2 cellular contexts compared by ENCODE assay signal in the genomic region with DNA sequence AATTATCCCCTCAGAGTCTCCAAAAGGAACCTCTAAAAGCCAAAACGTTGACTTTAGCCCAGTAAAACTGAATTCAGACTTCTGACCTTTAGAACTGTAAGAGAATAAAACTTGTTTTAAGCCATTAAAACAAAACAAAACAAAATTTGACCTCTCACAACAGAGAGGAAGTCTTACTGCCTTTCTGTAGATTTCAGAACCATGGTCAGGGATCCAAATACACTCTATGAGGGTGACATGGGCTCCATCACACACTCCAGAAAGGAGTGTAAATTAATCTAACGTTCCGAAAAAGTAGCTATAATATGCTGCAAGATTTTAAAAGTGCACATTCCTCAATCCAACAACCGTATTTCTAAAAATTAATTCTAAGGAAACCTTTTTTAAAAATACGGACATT.
A peak's percentile ranks its signal among the peaks of the same experiment; 100 is the strongest.
TF ChIP-seq lines count a peak whose summit lies in the region.

No MANE protein-coding gene starts in this region.

TF ChIP-seq in HepG2, 621 proteins besides CTCF, POLR2A, EP300 and RAD21:
- TF ChIP-seq MIER2 (CRISPR knock-in tag; IDR thresholded peaks at IDR 0.05) = 0 out of 2 replicates have a peak, but pooled peaks have one; percentile 41
- TF ChIP-seq, protein P1, sequence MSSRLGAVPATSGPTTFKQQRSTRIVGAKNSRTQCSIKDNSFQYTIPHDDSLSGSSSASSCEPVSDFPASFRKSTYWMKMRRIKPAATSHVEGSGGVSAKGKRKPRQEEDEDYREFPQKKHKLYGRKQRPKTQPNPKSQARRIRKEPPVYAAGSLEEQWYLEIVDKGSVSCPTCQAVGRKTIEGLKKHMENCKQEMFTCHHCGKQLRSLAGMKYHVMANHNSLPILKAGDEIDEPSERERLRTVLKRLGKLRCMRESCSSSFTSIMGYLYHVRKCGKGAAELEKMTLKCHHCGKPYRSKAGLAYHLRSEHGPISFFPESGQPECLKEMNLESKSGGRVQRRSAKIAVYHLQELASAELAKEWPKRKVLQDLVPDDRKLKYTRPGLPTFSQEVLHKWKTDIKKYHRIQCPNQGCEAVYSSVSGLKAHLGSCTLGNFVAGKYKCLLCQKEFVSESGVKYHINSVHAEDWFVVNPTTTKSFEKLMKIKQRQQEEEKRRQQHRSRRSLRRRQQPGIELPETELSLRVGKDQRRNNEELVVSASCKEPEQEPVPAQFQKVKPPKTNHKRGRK (CRISPR knock-in tag; IDR thresholded peaks at IDR 0.05) = no peak
- peak in 1 of 2 experiments; percentile 86; a peak in 3 of 4 replicates for TF ChIP-seq REST (IDR thresholded peaks at IDR 0.05; ENCODE audit: borderline replicate concordance in 1 of 2, low read depth in 1 of 2, low read length in 2 of 2)
TF ChIP-seq in HepG2: peak in this region for 2.

TF ChIP-seq in H1, 55 proteins besides CTCF, POLR2A, EP300 and RAD21:
- TF ChIP-seq RBBP5 (IDR thresholded peaks at IDR 0.05; ENCODE audit: borderline replicate concordance, low read depth, low read length) (no peak), KDM1A (IDR thresholded peaks at IDR 0.05; ENCODE audit: borderline replicate concordance, low read length) (no peak), ATF3 (IDR thresholded peaks at IDR 0.05; ENCODE audit: insufficient read depth, low read depth, low read length) (no peak), SUZ12 (IDR thresholded peaks at IDR 0.05; ENCODE audit: low read length) (no peak), BRCA1 (IDR thresholded peaks at IDR 0.05; ENCODE audit: low read depth, low read length) (no peak), GTF2F1 (IDR thresholded peaks at IDR 0.05; ENCODE audit: borderline replicate concordance, low read depth, low read length) (no peak), ZNF274 (IDR thresholded peaks at IDR 0.05; ENCODE audit: borderline replicate concordance, extremely low read depth, low read length) (no peak), RFX5 (IDR thresholded peaks at IDR 0.05; ENCODE audit: borderline replicate concordance, low read depth, low read length) (no peak), TBP (IDR thresholded peaks at IDR 0.05; ENCODE audit: low read depth, low read length) (no peak), SP4 (IDR thresholded peaks at IDR 0.05; ENCODE audit: low read length) (no peak), POLR2AphosphoS5 (IDR thresholded peaks at IDR 0.05; ENCODE audit: low read depth, low read length) (no peak), TAF7 (optimal IDR thresholded peaks at IDR 0.05; ENCODE audit: borderline replicate concordance, low read depth, low read length) (no peak), KDM5A (IDR thresholded peaks at IDR 0.05; ENCODE audit: low read length) (no peak), CTBP2 (IDR thresholded peaks at IDR 0.05; ENCODE audit: borderline replicate concordance, insufficient read depth, insufficient read length, low read length) (no peak), KDM4A (IDR thresholded peaks at IDR 0.05; ENCODE audit: low read depth, low read length, severe bottlenecking) (no peak)
